25 cellular contexts compared by ENCODE assay signal in genomic region chr11:16977136-16978020, GRCh38. TPM values are rescaled to one million over a fixed set of nuclear protein-coding genes. Genes with fewer than 3 reads are reported as not detected.
DNase-seq lines count a peak whose midpoint lies in the region; ATAC-seq and TF ChIP-seq lines count a peak whose summit lies in the region.
"Had no signal": no experiment of that assay in that cellular context is flagged by ENCODE, and none has a peak within 500 bp of the region (broad histone marks: within the 10 kb centered on the region; RNA-seq: fewer than 3 reads in every experiment).

No MANE protein-coding gene starts in this region.

- peak; percentile 77 for ATAC-seq in upper lobe of right lung
- no peak for ATAC-seq in GM18517 (IDR thresholded peaks at IDR 0.05; ENCODE audit: unreplicated experiment)
- ATAC-seq: A549, heart right ventricle, HepG2 had no signal

- intact Hi-C loops in upper lobe of right lung (cut with DNase I), result no loop called here

- no peaks in the 10 kb centered on the region for H3K27me3 ChIP-seq in upper lobe of right lung
- H3K27me3 ChIP-seq: heart right ventricle, thyroid gland had no signal

- H3K27me3 Mint-ChIP-seq in activated naive CD4-positive, alpha-beta T cell treated with anti-CD3 and anti-CD28 coated beads, Interleukin-2, amount 50 U/mL, for 24 hours, result no peaks in the 10 kb centered on the region
- peaks cover 6% of the 10 kb centered on the region for H3K27me3 Mint-ChIP-seq in neural crest cell (ENCODE audit: low read depth)
- H3K27me3 Mint-ChIP-seq: B cell had no signal

- H3K36me3 Mint-ChIP-seq in activated naive CD4-positive, alpha-beta T cell treated with anti-CD3 and anti-CD28 coated beads, Interleukin-2, amount 50 U/mL, for 24 hours, result no peaks in the 10 kb centered on the region
- no peaks in the 10 kb centered on the region for H3K36me3 Mint-ChIP-seq in neural crest cell (ENCODE audit: low read depth)

- H3K27ac ChIP-seq in upper lobe of right lung, result peak overlapping the region; percentile 58
- H3K27ac ChIP-seq: A549, heart right ventricle had no signal

- no peaks in the 10 kb centered on the region for H3K36me3 ChIP-seq in upper lobe of right lung
- H3K36me3 ChIP-seq: heart right ventricle, thyroid gland had no signal

- no peaks in the 10 kb centered on the region for H3K9me3 ChIP-seq in upper lobe of right lung
- H3K9me3 ChIP-seq: A549, heart right ventricle, thyroid gland had no signal

- H3K4me1 Mint-ChIP-seq in activated naive CD4-positive, alpha-beta T cell treated with anti-CD3 and anti-CD28 coated beads, Interleukin-2, amount 50 U/mL, for 24 hours, result no peaks in the 10 kb centered on the region
- peaks cover 56% of the 10 kb centered on the region for H3K4me1 Mint-ChIP-seq in neural crest cell
- H3K4me1 Mint-ChIP-seq: B cell had no signal

- no peak overlapping the region for H3K4me3 ChIP-seq in epithelial cell of esophagus (ENCODE audit: low read length)
- no peak overlapping the region for H3K4me3 ChIP-seq in upper lobe of right lung
- H3K4me3 ChIP-seq: A549, heart right ventricle, smooth muscle cell, thyroid gland had no signal

- peak overlapping the region; percentile 10 for H3K27ac Mint-ChIP-seq in activated naive CD4-positive, alpha-beta T cell treated with anti-CD3 and anti-CD28 coated beads, Interleukin-2, amount 50 U/mL, for 24 hours
- peak overlapping the region; percentile 29 for H3K27ac Mint-ChIP-seq in neural crest cell (ENCODE audit: unreplicated experiment)
- H3K27ac Mint-ChIP-seq: B cell had no signal

- peaks cover 7% of the 10 kb centered on the region for H3K4me1 ChIP-seq in upper lobe of right lung

- TF ChIP-seq CTCF in epithelial cell of esophagus (IDR thresholded peaks at IDR 0.05; ENCODE audit: insufficient read depth, low read depth, low read length, missing control alignments) (no peak), neural crest cell (conservative IDR thresholded peaks at IDR 0.05) (no peak), upper lobe of right lung (IDR thresholded peaks at IDR 0.05) (no peak)

- H3K4me3 Mint-ChIP-seq in activated naive CD4-positive, alpha-beta T cell treated with anti-CD3 and anti-CD28 coated beads, Interleukin-2, amount 50 U/mL, for 24 hours, result no peak overlapping the region
- no peak overlapping the region for H3K4me3 Mint-ChIP-seq in neural crest cell
- H3K4me3 Mint-ChIP-seq: B cell had no signal

- DNase-seq in activated naive CD4-positive, alpha-beta T cell (lab: John Stamatoyannopoulos, UW), result no peak
- DNase-seq in epithelial cell of esophagus (ENCODE audit: low read depth), result peak; percentile 27
- no peak for DNase-seq in neural crest cell (ENCODE audit: low read depth, low spot score)
- no peak for DNase-seq in upper lobe of right lung
- no peak for DNase-seq in NCI-H748 treated with DMSO at 0.1 percent for 48 hours (lab: John Stamatoyannopoulos, UW)
- no peak for DNase-seq in cerebellar nuclear complex (lab: John Stamatoyannopoulos, UW)
- DNase-seq: activated CD4-positive, alpha-beta T cell treated with anti-CD3 and anti-CD28 coated beads, Interleukin-2, amount 50 U/mL, for 4 hours; activated CD8-positive, alpha-beta memory T cell treated with anti-CD3 and anti-CD28 coated beads, Interleukin-2, amount 50 U/mL, for 48 hours; amniotic stem cell; caudate nucleus; foreskin fibroblast; heart right ventricle; NCI-H1092 treated with DMSO at 0.1 percent for 48 hours; NCI-H2081; nucleus accumbens; stimulated activated naive CD4-positive, alpha-beta T cell; T-helper 2 cell had no signal

- H3K9me3 Mint-ChIP-seq in activated naive CD4-positive, alpha-beta T cell treated with anti-CD3 and anti-CD28 coated beads, Interleukin-2, amount 50 U/mL, for 24 hours, result no peaks in the 10 kb centered on the region
- H3K9me3 Mint-ChIP-seq in neural crest cell, result no peaks in the 10 kb centered on the region

RNA-seq across cellular contexts. Expression of gene PLEKHA7, which starts 36.8 kb away (rescaled TPM):
- total RNA-seq in neural crest cell (15.6 and 18.2 TPM in 2 replicates), upper lobe of right lung (43.6 TPM)
- total RNA-seq: RPMI7951 had no signal
